ENCODE assay signal across 17 cellular contexts in genomic region chr6:89481695-89482094, GRCh38.
"Had no signal": no experiment of that assay in that cellular context is flagged by ENCODE, and none has a peak within 500 bp of the region (broad histone marks: within the 10 kb centered on the region; RNA-seq: fewer than 3 reads in every experiment).

No MANE protein-coding gene starts in this region.

- H3K36me3 ChIP-seq: breast epithelium, gastrocnemius medialis, left lung, upper lobe of left lung had no signal

- H3K9me3 ChIP-seq: breast epithelium, gastrocnemius medialis, left lung, upper lobe of left lung had no signal

- H3K27me3 ChIP-seq: breast epithelium, gastrocnemius medialis, hepatocyte, left lung, upper lobe of left lung had no signal

- FAIRE-seq: keratinocyte had no signal

- DNase-seq: activated CD4-positive, alpha-beta T cell treated with anti-CD3 and anti-CD28 coated beads, Interleukin-2, amount 50 U/mL, for 1 hour; activated naive CD8-positive, alpha-beta T cell treated with anti-CD3 and anti-CD28 coated beads, Interleukin-2, amount 10 ng/mL, durations not matched to agents 7 days and 5 days; anterior cingulate cortex; erythroblast; gastrocnemius medialis; left lung; occipital lobe; right cardiac atrium; stimulated activated CD4-positive, alpha-beta T cell treated with anti-CD3 and anti-CD28 coated beads, Interleukin-15, amount 100 ng/mL, for 24 hours; stimulated activated CD4-positive, alpha-beta T cell treated with anti-CD3 and anti-CD28 coated beads, Interleukin-4, amount 100 ng/mL, for 24 hours; stimulated activated naive CD4-positive, alpha-beta T cell; substantia nigra; upper lobe of left lung had no signal

- H3K27ac ChIP-seq: breast epithelium, gastrocnemius medialis, hepatocyte, left lung, upper lobe of left lung had no signal

- H3K4me3 ChIP-seq: breast epithelium, gastrocnemius medialis, hepatocyte, left lung, skin epidermis, upper lobe of left lung had no signal

- H3K4me1 ChIP-seq: breast epithelium had no signal

- H2AFZ ChIP-seq: hepatocyte had no signal

- H3K4me2 ChIP-seq: hepatocyte had no signal
